Comparison of ENCODE assay signal across 7 cellular contexts in the genomic region with DNA sequence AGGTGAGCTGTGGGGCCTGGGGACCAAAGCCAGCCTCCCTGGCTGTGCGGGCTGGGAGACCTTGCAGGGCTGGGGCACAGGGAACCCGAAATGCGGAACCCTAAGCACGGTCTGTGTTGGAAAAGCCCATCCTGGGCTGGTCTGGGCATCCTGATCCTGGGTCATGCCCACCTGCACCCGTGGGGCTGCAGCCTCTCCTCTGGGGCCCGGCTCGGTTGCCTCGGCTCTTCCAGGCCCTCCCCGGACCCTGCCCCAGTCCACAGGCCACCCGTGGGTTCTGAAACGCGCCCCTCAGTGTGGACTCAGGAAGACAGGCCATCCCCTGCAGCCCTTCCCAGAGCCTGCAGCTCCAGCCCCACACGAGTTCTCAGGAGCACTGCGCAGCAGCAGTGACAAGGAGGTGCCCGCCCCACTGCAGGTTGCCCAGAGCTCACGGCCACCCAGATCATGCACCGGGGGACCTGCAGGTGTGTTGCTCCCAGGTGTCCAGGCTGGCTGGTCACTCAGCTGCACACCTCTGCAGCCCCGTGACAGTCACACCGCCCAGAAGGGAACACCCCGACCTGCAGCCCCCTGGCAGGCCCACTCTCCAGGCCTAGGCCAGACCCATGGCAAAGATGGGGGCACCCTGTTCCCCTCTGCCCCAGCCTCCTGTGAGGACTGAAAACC.
"Had no signal": no experiment of that assay in that cellular context is flagged by ENCODE, and none has a peak within 500 bp of the region (broad histone marks: within the 10 kb centered on the region; RNA-seq: fewer than 3 reads in every experiment).

No MANE protein-coding gene starts in this region.

- ATAC-seq: WTC11 had no signal

- H3K9me3 ChIP-seq: heart left ventricle had no signal

- DNase-seq: activated CD4-positive, alpha-beta T cell treated with anti-CD3 and anti-CD28 coated beads, Interleukin-2, amount 10 ng/mL, durations not matched to agents 7 days and 5 days; activated gamma-delta T cell treated with Interleukin-2 at 50 U/mL for 16 hours; stimulated activated CD4-positive, alpha-beta T cell treated with anti-CD3 and anti-CD28 coated beads, Interleukin-2, amount 100 ng/mL, for 24 hours; stimulated activated naive CD4-positive, alpha-beta T cell treated with Interleukin-2 at 50 U/mL for 16 hours; T-helper 1 cell had no signal

- H3K27ac ChIP-seq: heart left ventricle had no signal

- H3K4me3 ChIP-seq: heart left ventricle had no signal
